16 cellular contexts compared by ENCODE assay signal in the genomic region with DNA sequence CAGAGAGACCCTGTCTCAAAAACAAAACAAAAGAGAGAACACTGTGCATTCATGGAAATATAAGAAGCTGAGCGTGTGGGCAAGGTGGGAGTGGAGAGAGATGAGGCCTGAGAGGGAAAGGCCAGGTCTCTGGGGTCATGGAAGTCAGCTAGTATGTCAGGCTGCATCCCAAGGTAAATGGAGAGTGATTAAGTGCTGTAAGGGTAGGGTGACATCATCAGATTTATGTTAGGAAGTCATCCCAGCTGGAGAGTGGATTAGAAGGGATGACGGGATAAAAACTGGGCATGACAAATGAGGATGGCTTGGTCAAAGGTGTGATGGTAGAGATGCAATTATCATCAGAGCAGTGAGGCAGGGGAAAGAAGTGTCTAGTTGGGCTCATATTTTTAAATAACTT. TPM values are rescaled to one million over a fixed set of nuclear protein-coding genes. Genes with fewer than 3 reads are reported as not detected.
DNase-seq lines count a peak whose midpoint lies in the region; ATAC-seq and TF ChIP-seq lines count a peak whose summit lies in the region.
"Had no signal": no experiment of that assay in that cellular context is flagged by ENCODE, and none has a peak within 500 bp of the region (broad histone marks: within the 10 kb centered on the region; RNA-seq: fewer than 3 reads in every experiment).

No MANE protein-coding gene starts in this region.

- no peaks in the 10 kb centered on the region for H3K27me3 Mint-ChIP-seq in activated CD8-positive, alpha-beta memory T cell treated with anti-CD3 and anti-CD28 coated beads, Interleukin-2, amount 10 ng/mL, durations not matched to agents 7 days and 5 days

- DNase-seq in activated CD8-positive, alpha-beta memory T cell treated with anti-CD3 and anti-CD28 coated beads, Interleukin-2, amount 10 ng/mL, durations not matched to agents 7 days and 5 days: no peak
- no peak for DNase-seq in activated CD8-positive, alpha-beta memory T cell treated with anti-CD3 and anti-CD28 coated beads, Interleukin-2, amount 50 U/mL, for 4 hours
- DNase-seq in KBM-7: no peak
- DNase-seq in activated T-cell treated with anti-CD3 and anti-CD28 coated beads, Interleukin-2, amount 50 U/mL, for 48 hours: no peak
- DNase-seq in stimulated activated CD4-positive, alpha-beta T cell treated with anti-CD3 and anti-CD28 coated beads, Interleukin-2, amount 100 ng/mL, for 48 hours: no peak
- DNase-seq: GF-D8, NCI-H187 treated with DMSO at 0.1 percent for 48 hours, NCI-H2171, Peyer's patch, Right ventricle myocardium superior had no signal

- no peaks in the 10 kb centered on the region for H3K9me3 ChIP-seq in HEK293 (ENCODE audit: control insufficient read depth, insufficient read depth, low read depth, low read length)
- H3K9me3 ChIP-seq: Peyer's patch had no signal

- H3K36me3 ChIP-seq in HEK293 (ENCODE audit: control insufficient read depth in 2 of 2, insufficient read depth in 1 of 2, low read length in 2 of 2): no peaks in the 10 kb centered on the region
- H3K36me3 ChIP-seq: Peyer's patch had no signal

- in situ Hi-C loops in KBM-7 (cut with MboI; ENCODE audit: low pct_unique_long_range_greater_than_20kb, low sequenced_read_pairs): no loop called here

- H3K27ac ChIP-seq in HEK293 (ENCODE audit: extremely low read depth, low read depth, low read length) (no peak overlapping the region), cingulate gyrus (ENCODE audit: low read depth, low read length) (peak overlapping the region; percentile 41), temporal lobe (ENCODE audit: low read depth, low read length) (peak overlapping the region; percentile 27)
- H3K27ac ChIP-seq: Peyer's patch had no signal

- no peak overlapping the region for H3K27ac Mint-ChIP-seq in activated CD8-positive, alpha-beta memory T cell treated with anti-CD3 and anti-CD28 coated beads, Interleukin-2, amount 10 ng/mL, durations not matched to agents 7 days and 5 days

- peak overlapping the region; percentile 4 for H3K4me3 Mint-ChIP-seq in activated CD8-positive, alpha-beta memory T cell treated with anti-CD3 and anti-CD28 coated beads, Interleukin-2, amount 10 ng/mL, durations not matched to agents 7 days and 5 days

- H3K9me3 Mint-ChIP-seq in activated CD8-positive, alpha-beta memory T cell treated with anti-CD3 and anti-CD28 coated beads, Interleukin-2, amount 10 ng/mL, durations not matched to agents 7 days and 5 days (ENCODE audit: low read depth): no peaks in the 10 kb centered on the region

- POLR2A ChIA-PET in HEK293 (lab: Yijun Ruan, JAX): interaction anchor here (1.0 to 1.9 kb wide), 3 partner anchors 18 to 703 kb away, joined by 3 to 6 read pairs (median 3); a partner anchor contains a TSS

- no peak overlapping the region for H3K4me3 ChIP-seq in HEK293 (ENCODE audit: low read depth, low read length)
- H3K4me3 ChIP-seq: Peyer's patch had no signal

- H3K36me3 Mint-ChIP-seq in activated CD8-positive, alpha-beta memory T cell treated with anti-CD3 and anti-CD28 coated beads, Interleukin-2, amount 10 ng/mL, durations not matched to agents 7 days and 5 days: peaks cover 1% of the 10 kb centered on the region
- H3K36me3 Mint-ChIP-seq: CD14-positive monocyte had no signal

- H3K4me1 ChIP-seq in HEK293 (ENCODE audit: control insufficient read depth, insufficient read depth, low read length): no peaks in the 10 kb centered on the region

- CTCF ChIA-PET in activated CD8-positive, alpha-beta memory T cell treated with anti-CD3 and anti-CD28 coated beads, Interleukin-2, amount 10 ng/mL, durations not matched to agents 7 days and 5 days (lab: Charles Lee): interaction anchor here (1.2 to 21.6 kb wide), 3 partner anchors 11 to 17 kb away, joined by 3 to 321 read pairs (median 72); a partner anchor contains a TSS
- CTCF ChIA-PET in HEK293 (lab: Yijun Ruan, JAX): interaction anchor here (1.0 to 1.9 kb wide), 3 partner anchors 9 to 19 kb away, joined by 4 to 7 read pairs (median 4); a partner anchor contains a TSS

- peaks cover 40% of the 10 kb centered on the region for H3K4me1 Mint-ChIP-seq in activated CD8-positive, alpha-beta memory T cell treated with anti-CD3 and anti-CD28 coated beads, Interleukin-2, amount 10 ng/mL, durations not matched to agents 7 days and 5 days

- TF ChIP-seq CTCF in HEK293 (tag by site-specific recombination; IDR thresholded peaks at IDR 0.05): no peak

- ATAC-seq in activated CD8-positive, alpha-beta memory T cell treated with anti-CD3 and anti-CD28 coated beads, Interleukin-2, amount 10 ng/mL, durations not matched to agents 7 days and 5 days: no peak

TF ChIP-seq in HEK293, 187 proteins besides CTCF, POLR2A, EP300 and RAD21 (continues in another document):
- TF ChIP-seq, protein P1, sequence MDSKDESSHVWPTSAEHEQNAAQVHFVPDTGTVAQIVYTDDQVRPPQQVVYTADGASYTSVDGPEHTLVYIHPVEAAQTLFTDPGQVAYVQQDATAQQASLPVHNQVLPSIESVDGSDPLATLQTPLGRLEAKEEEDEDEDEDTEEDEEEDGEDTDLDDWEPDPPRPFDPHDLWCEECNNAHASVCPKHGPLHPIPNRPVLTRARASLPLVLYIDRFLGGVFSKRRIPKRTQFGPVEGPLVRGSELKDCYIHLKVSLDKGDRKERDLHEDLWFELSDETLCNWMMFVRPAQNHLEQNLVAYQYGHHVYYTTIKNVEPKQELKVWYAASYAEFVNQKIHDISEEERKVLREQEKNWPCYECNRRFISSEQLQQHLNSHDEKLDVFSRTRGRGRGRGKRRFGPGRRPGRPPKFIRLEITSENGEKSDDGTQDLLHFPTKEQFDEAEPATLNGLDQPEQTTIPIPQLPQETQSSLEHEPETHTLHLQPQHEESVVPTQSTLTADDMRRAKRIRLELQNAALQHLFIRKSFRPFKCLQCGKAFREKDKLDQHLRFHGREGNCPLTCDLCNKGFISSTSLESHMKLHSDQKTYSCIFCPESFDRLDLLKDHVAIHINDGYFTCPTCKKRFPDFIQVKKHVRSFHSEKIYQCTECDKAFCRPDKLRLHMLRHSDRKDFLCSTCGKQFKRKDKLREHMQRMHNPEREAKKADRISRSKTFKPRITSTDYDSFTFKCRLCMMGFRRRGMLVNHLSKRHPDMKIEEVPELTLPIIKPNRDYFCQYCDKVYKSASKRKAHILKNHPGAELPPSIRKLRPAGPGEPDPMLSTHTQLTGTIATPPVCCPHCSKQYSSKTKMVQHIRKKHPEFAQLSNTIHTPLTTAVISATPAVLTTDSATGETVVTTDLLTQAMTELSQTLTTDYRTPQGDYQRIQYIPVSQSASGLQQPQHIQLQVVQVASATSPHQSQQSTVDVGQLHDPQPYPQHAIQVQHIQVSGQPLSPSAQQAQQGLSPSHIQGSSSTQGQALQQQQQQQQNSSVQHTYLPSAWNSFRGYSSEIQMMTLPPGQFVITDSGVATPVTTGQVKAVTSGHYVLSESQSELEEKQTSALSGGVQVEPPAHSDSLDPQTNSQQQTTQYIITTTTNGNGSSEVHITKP (tag by site-specific recombination; IDR thresholded peaks at IDR 0.05): peak; percentile 23; the same call in 1 of the 2 replicates
- TF ChIP-seq ZNF629 (tag by site-specific recombination; IDR thresholded peaks at IDR 0.05): peak; percentile 72
- peak; percentile 31; the same call in 1 of the 2 replicates for TF ChIP-seq SP7 (tag by site-specific recombination; IDR thresholded peaks at IDR 0.05)
- TF ChIP-seq, protein P2, sequence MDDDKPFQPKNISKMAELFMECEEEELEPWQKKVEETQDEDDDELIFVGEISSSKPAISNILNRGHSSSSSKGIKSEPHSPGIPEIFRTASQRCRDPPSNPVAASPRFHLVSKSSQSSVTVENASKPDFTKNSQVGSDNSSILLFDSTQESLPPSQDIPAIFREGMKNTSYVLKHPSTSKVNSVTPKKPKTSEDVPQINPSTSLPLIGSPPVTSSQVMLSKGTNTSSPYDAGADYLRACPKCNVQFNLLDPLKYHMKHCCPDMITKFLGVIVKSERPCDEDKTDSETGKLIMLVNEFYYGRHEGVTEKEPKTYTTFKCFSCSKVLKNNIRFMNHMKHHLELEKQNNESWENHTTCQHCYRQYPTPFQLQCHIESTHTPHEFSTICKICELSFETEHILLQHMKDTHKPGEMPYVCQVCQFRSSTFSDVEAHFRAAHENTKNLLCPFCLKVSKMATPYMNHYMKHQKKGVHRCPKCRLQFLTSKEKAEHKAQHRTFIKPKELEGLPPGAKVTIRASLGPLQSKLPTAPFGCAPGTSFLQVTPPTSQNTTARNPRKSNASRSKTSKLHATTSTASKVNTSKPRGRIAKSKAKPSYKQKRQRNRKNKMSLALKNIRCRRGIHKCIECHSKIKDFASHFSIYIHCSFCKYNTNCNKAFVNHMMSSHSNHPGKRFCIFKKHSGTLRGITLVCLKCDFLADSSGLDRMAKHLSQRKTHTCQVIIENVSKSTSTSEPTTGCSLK (tag by site-specific recombination; IDR thresholded peaks at IDR 0.05): no peak
- TF ChIP-seq EGR2 (tag by site-specific recombination; IDR thresholded peaks at IDR 0.05; ENCODE audit: low read depth): peak; percentile 25; the same call in 1 of the 2 replicates
- TF ChIP-seq, protein P3, sequence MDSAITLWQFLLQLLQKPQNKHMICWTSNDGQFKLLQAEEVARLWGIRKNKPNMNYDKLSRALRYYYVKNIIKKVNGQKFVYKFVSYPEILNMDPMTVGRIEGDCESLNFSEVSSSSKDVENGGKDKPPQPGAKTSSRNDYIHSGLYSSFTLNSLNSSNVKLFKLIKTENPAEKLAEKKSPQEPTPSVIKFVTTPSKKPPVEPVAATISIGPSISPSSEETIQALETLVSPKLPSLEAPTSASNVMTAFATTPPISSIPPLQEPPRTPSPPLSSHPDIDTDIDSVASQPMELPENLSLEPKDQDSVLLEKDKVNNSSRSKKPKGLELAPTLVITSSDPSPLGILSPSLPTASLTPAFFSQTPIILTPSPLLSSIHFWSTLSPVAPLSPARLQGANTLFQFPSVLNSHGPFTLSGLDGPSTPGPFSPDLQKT (IDR thresholded peaks at IDR 0.05; ENCODE audit: borderline replicate concordance, low read depth, low read length): no peak

RNA-seq across cellular contexts. Expression of a gene that starts 3.5 kb away (rescaled TPM):
- total RNA-seq in activated CD8-positive, alpha-beta memory T cell treated with anti-CD3 and anti-CD28 coated beads, Interleukin-2, amount 10 ng/mL, durations not matched to agents 7 days and 5 days: 10 to 100 TPM; 37.1 to 40.5 TPM
- total RNA-seq in temporal lobe: 17.9 TPM

RNA-seq across cellular contexts. Expression of a gene that starts 19.4 kb away (rescaled TPM):
- total RNA-seq in activated CD8-positive, alpha-beta memory T cell treated with anti-CD3 and anti-CD28 coated beads, Interleukin-2, amount 10 ng/mL, durations not matched to agents 7 days and 5 days: 10 to 100 TPM; 23.9 to 45.9 TPM
- 20.2 TPM for total RNA-seq in temporal lobe

RNA-seq across cellular contexts. Expression of a gene that starts 36.9 kb away (rescaled TPM):
- total RNA-seq in activated CD8-positive, alpha-beta memory T cell treated with anti-CD3 and anti-CD28 coated beads, Interleukin-2, amount 10 ng/mL, durations not matched to agents 7 days and 5 days: not detected
- total RNA-seq in temporal lobe: not detected
- total RNA-seq: H1, NCI-H460, Peyer's patch, Right ventricle myocardium superior had no signal
